In the genomic region with DNA sequence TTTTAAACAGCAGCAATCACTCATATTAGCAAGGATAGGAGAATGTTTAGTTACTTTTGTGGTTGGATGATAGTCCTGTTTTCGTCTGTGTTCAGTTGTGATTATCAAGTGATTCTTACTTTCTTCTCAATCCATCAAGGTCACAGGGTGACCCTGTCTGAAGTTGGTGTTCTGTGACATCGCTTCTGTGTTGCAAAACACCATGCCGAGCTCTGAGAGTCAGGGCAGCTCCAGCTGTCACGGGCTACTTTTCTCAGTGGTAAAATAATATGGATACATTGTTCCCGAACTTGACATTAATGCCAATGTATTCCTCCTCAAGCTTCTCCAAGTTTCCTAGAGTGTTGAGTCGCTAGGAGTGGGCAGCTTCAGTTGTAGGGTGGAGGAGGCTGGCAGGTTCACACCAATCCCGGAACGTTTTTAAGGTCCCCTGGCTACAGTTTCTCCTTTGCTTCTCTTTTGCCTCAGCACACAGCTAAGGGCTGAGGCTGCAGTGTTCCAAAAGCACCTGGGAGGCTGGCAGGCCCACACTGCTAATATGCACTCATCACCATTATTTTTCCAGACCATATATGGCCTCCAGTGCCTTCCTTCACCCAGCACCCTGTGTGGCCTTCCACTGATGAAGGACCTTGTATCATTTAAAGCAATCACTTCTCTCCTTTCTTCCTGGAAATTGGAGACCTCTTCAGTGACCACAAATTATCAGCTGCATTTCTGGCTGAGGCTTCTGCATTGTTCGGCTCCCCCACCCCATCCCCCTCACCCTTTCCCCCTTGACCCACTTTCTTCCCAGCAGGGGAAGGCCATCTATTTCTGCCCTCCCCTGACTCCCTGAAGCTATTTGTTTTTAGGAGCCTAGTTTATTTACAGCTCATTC, we compare ENCODE assay signal across 15 cellular contexts. TPM values are rescaled to one million over a fixed set of nuclear protein-coding genes. Genes with fewer than 3 reads are reported as not detected.
A peak's percentile ranks its signal among the peaks of the same experiment; 100 is the strongest.
DNase-seq lines count a peak whose midpoint lies in the region; ATAC-seq and TF ChIP-seq lines count a peak whose summit lies in the region.
"Had no signal": no experiment of that assay in that cellular context is flagged by ENCODE, and none has a peak within 500 bp of the region (broad histone marks: within the 10 kb centered on the region; RNA-seq: fewer than 3 reads in every experiment).

No MANE protein-coding gene starts in this region.

- peak overlapping the region; percentile 35 for H3K4me3 ChIP-seq in psoas muscle
- H3K4me3 ChIP-seq: BLaER1 treated with 17β-estradiol and CSF1 and Interleukin-3, amounts not matched to agents 10 nM and 100 nM had no signal

- ATAC-seq in left cardiac atrium (peak; percentile 31 to 39), psoas muscle (peak; percentile 33 to 62 (median 34)), HG02884 (IDR thresholded peaks at IDR 0.05; ENCODE audit: unreplicated experiment) (no peak), left lobe of liver (no peak)
- ATAC-seq: activated naive CD8-positive, alpha-beta T cell treated with anti-CD3 and anti-CD28 coated beads, Interleukin-2, amount 50 U/mL, for 24 hours; HCT116; PC-3 had no signal

- H3K9me3 ChIP-seq in psoas muscle, result no peaks in the 10 kb centered on the region
- H3K9me3 ChIP-seq: BLaER1 treated with 17β-estradiol and CSF1 and Interleukin-3, amounts not matched to agents 10 nM and 100 nM had no signal

- no peaks in the 10 kb centered on the region for H3K27me3 ChIP-seq in psoas muscle (ENCODE audit: insufficient read depth in 3 of 3, low read length in 2 of 3)
- H3K27me3 ChIP-seq: BLaER1 treated with 17β-estradiol and CSF1 and Interleukin-3, amounts not matched to agents 10 nM and 100 nM had no signal

- DNase-seq in NCI-H2029 (lab: John Stamatoyannopoulos, UW) (peak; percentile 92), OCI-M1 (lab: John Stamatoyannopoulos, UW) (peak; percentile 72), left cardiac atrium (no peak), psoas muscle (no peak), MV-4-11 (lab: John Stamatoyannopoulos, UW) (no peak), SKM-1 (lab: John Stamatoyannopoulos, UW; ENCODE audit: unreplicated experiment) (no peak), left lobe of liver (ENCODE audit: low spot score) (no peak)
- DNase-seq: activated naive CD8-positive, alpha-beta T cell treated with anti-CD3 and anti-CD28 coated beads, Interleukin-2, amount 50 U/mL, for 24 hours; cerebellar nuclear complex; DMS153; PC-3; stimulated activated CD4-positive, alpha-beta T cell treated with anti-CD3 and anti-CD28 coated beads, Interleukin-4, amount 100 ng/mL, for 24 hours had no signal

- no peak for TF ChIP-seq CTCF in psoas muscle (IDR thresholded peaks at IDR 0.05)

- 26 to 41% (median 26%) methylated on average over 9 of the region's 9 CpGs for WGBS in psoas muscle, 3 donors

- peaks cover 63% of the 10 kb centered on the region for H3K4me1 ChIP-seq in psoas muscle

- no peaks in the 10 kb centered on the region for H3K36me3 ChIP-seq in psoas muscle (ENCODE audit: insufficient read depth in 1 of 2, low read depth in 1 of 2)
- H3K36me3 ChIP-seq: BLaER1 treated with 17β-estradiol and CSF1 and Interleukin-3, amounts not matched to agents 10 nM and 100 nM had no signal

- intact Hi-C loops in left cardiac atrium (cut with DNase I) (no loop called here), psoas muscle (cut with DNase I) (loop anchor here in 1 of 2 donors (2.0 kb wide), 1 partner anchor 27 kb away; no protein-coding TSS in a partner anchor)

- peak overlapping the region; percentile 85 for H3K27ac ChIP-seq in psoas muscle
- H3K27ac ChIP-seq: BLaER1 treated with 17β-estradiol and CSF1 and Interleukin-3, amounts not matched to agents 10 nM and 100 nM had no signal

RNA-seq across cellular contexts. Expression of a gene that starts 25.8 kb away (rescaled TPM):
- total RNA-seq in left cardiac atrium (10 to 100 TPM in 1 of 2 donors, 1 to 10 TPM in 1; 6.4 to 23.8 TPM), psoas muscle (10 to 100 TPM in 2 of 4 donors, 1 to 10 TPM in 2; 4.6 to 18.2 (median 11.1) TPM), left lobe of liver (1.3 TPM)
- 10 to 100 TPM in 1 of 3 donors, 1 to 10 TPM in 2; 6.9 to 12.3 (median 9.7) TPM for polyA plus RNA-seq in psoas muscle

Comparison
In these comparisons a context has a peak if more than half of its experiments do, and no peak if none do; other contexts are left out.
1. DNase-seq: peak in NCI-H2029 (single experiment) and OCI-M1 (single experiment); none in left cardiac atrium (single experiment), psoas muscle (0 of 2), MV-4-11 (single experiment), SKM-1 (single experiment) and left lobe of liver (single experiment).
2. ATAC-seq: peak in left cardiac atrium (2 of 2) and psoas muscle (4 of 4); none in HG02884 (single experiment) and left lobe of liver (single experiment).